Comparison of ENCODE assay signal across 18 cellular contexts in the genomic region with DNA sequence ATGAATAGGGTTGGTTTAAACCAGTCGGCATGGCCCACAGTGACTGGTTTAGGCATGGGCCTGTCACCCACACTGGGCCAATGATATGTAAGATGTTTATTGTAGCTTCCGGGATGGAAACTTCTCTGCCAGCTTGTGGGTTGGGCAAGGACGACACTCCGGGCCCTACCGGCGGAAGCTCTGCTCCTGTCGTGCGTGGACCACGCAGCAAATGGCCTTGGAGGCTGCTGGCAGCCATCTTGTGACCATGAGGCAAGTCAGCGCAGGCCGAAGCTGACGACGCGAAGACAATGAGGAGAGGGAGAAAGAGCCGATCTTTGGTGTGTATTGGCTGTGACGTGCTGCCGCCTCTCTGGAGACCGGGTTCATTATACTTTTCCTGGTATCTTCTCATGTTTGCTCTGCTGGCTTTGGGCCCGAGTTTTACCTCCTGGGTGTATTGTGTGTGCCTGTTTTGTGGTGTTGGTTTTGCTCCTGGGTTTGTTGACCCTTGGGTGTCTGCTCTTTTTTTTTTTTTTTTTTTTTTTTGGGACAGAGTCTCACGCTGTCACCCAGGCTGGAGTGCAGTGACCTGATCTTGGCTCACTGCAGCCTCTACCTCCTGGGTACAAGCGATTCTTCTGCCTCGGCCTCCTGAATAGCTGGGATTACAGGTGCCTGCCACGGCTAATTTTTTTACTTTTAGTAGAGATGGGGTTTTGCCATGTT. TPM values are rescaled to one million over a fixed set of nuclear protein-coding genes. Genes with fewer than 3 reads are reported as not detected.
DNase-seq lines count a peak whose midpoint lies in the region; ATAC-seq and TF ChIP-seq lines count a peak whose summit lies in the region.
"Had no signal": no experiment of that assay in that cellular context is flagged by ENCODE, and none has a peak within 500 bp of the region (broad histone marks: within the 10 kb centered on the region; RNA-seq: fewer than 3 reads in every experiment).

No MANE protein-coding gene starts in this region.

- DNase-seq in NCI-H1092 treated with DMSO at 0.1 percent for 48 hours (lab: John Stamatoyannopoulos, UW) (peak; percentile 66), NCI-H748 (lab: John Stamatoyannopoulos, UW; ENCODE audit: unreplicated experiment) (peak; percentile 82), stomach (peak; percentile 88)
- DNase-seq: activated CD4-positive, alpha-beta memory T cell treated with anti-CD3 and anti-CD28 coated beads, Interleukin-2, amount 10 ng/mL, durations not matched to agents 7 days and 5 days; activated effector memory CD4-positive, alpha-beta T cell treated with Interleukin-2 at 50 U/mL for 16 hours; anterior cingulate cortex; DMS79 treated with DMSO at 0.1 percent for 48 hours; gastrocnemius medialis; left ventricle myocardium superior; MV-4-11; naive thymus-derived CD8-positive, alpha-beta T cell; NCI-H510A had no signal

- H3K27ac ChIP-seq in esophagus (ENCODE audit: low read depth in 2 of 2, low read length in 1 of 2) (peak overlapping the region; percentile 49 to 62), stomach (peak overlapping the region; percentile 28 to 77 (median 64))
- H3K27ac ChIP-seq: BLaER1 treated with 17β-estradiol and CSF1 and Interleukin-3, amounts not matched to agents 10 nM and 100 nM; gastrocnemius medialis; suprapubic skin had no signal

- H3K4me1 ChIP-seq in esophagus (ENCODE audit: control insufficient read depth in 2 of 2, insufficient read depth in 2 of 2, low read length in 1 of 2) (peaks cover 0 to 9% of the 10 kb centered on the region in 2 donors), stomach (peaks cover 16 to 46% (median 24%) of the 10 kb centered on the region in 4 donors)

- no peak for TF ChIP-seq POLR2A in stomach (IDR thresholded peaks at IDR 0.05)

- H3K9me3 ChIP-seq in esophagus (ENCODE audit: control insufficient read depth in 2 of 2, insufficient read depth in 1 of 2, low read depth in 1 of 2, low read length in 1 of 2): no peaks in the 10 kb centered on the region
- no peaks in the 10 kb centered on the region for H3K9me3 ChIP-seq in stomach
- H3K9me3 ChIP-seq: BLaER1 treated with 17β-estradiol and CSF1 and Interleukin-3, amounts not matched to agents 10 nM and 100 nM; gastrocnemius medialis; suprapubic skin had no signal

- H3K36me3 ChIP-seq in esophagus (ENCODE audit: control insufficient read depth in 2 of 2, insufficient read depth in 2 of 2, low read length in 1 of 2): no peaks in the 10 kb centered on the region
- no peaks in the 10 kb centered on the region for H3K36me3 ChIP-seq in stomach
- H3K36me3 ChIP-seq: BLaER1 treated with 17β-estradiol and CSF1 and Interleukin-3, amounts not matched to agents 10 nM and 100 nM; gastrocnemius medialis; suprapubic skin had no signal

- H3K27me3 ChIP-seq in esophagus (ENCODE audit: control insufficient read depth in 1 of 2, insufficient read depth in 2 of 2, low read length in 2 of 2): no peaks in the 10 kb centered on the region
- H3K27me3 ChIP-seq in stomach: peaks cover 0 to 56% (median 0%) of the 10 kb centered on the region in 3 donors

- ATAC-seq in GM19452 (IDR thresholded peaks at IDR 0.05; ENCODE audit: unreplicated experiment): no peak
- no peak for ATAC-seq in GM18909 (IDR thresholded peaks at IDR 0.05; ENCODE audit: poor library complexity, unreplicated experiment)
- no peak for ATAC-seq in GM21515 (IDR thresholded peaks at IDR 0.05; ENCODE audit: unreplicated experiment)
- ATAC-seq: gastrocnemius medialis; left ventricle myocardium superior; naive thymus-derived CD8-positive, alpha-beta T cell had no signal

- TF ChIP-seq CTCF in stomach (IDR thresholded peaks at IDR 0.05): no peak

- H3K4me3 ChIP-seq in esophagus (ENCODE audit: low read depth in 1 of 2, low read length in 2 of 2) (no peak overlapping the region), stomach (no peak overlapping the region)
- H3K4me3 ChIP-seq: BLaER1 treated with 17β-estradiol and CSF1 and Interleukin-3, amounts not matched to agents 10 nM and 100 nM; gastrocnemius medialis; suprapubic skin had no signal

- WGBS in esophagus, 2 donors: 53 to 60% methylated on average over 23 of the region's 23 CpGs
- WGBS in stomach, 5 donors: 36 to 68% (median 46%) methylated on average over 23 of the region's 23 CpGs

- intact Hi-C loops in stomach (cut with DNase I; ENCODE audit: low total_unique reads): no loop called here

- no peak for TF ChIP-seq EP300 in stomach (IDR thresholded peaks at IDR 0.05)

RNA-seq across cellular contexts. Expression of a gene that starts 15.4 kb away (rescaled TPM):
- 10 to 100 TPM; 40.5 to 42.4 TPM for polyA plus RNA-seq in esophagus
- 10 to 100 TPM in 3 of 5 donors, 1 to 10 TPM in 2; 3.5 to 55.6 (median 17.6) TPM for total RNA-seq in stomach
- 10 to 100 TPM; 33.2 to 40.7 (median 34.1) TPM for polyA plus RNA-seq in stomach

RNA-seq across cellular contexts. Expression of a gene that starts 24.3 kb away (rescaled TPM):
- polyA plus RNA-seq in esophagus (100 to 1,000 TPM; 136 to 173 TPM), stomach (100 to 1,000 TPM in 2 of 3 donors, 10 to 100 TPM in 1; 90.6 to 178 (median 158) TPM)
- 100 to 1,000 TPM in 1 of 5 donors, 10 to 100 TPM in 3, 1 to 10 TPM in 1; 3.5 to 146 (median 47.8) TPM for total RNA-seq in stomach

RNA-seq across cellular contexts. Expression of a gene that starts 43.7 kb away (rescaled TPM):
- polyA plus RNA-seq in esophagus: 100 to 1,000 TPM in 1 of 2 donors, 10 to 100 TPM in 1; 83.6 to 131 TPM
- total RNA-seq in stomach: 100 to 1,000 TPM in 4 of 5 donors, 10 to 100 TPM in 1; 52.0 to 275 (median 142) TPM
- polyA plus RNA-seq in stomach: 100 to 1,000 TPM in 2 of 3 donors, 10 to 100 TPM in 1; 86.1 to 138 (median 105) TPM

RNA-seq across cellular contexts. Expression of a gene that starts 43.9 kb away (rescaled TPM):
- polyA plus RNA-seq in esophagus: 10 to 100 TPM; 36.2 to 53.9 TPM
- 100 to 1,000 TPM in 1 of 5 donors, 10 to 100 TPM in 3, 1 to 10 TPM in 1; 8.1 to 109 (median 25.7) TPM for total RNA-seq in stomach
- 10 to 100 TPM; 43.5 to 67.1 (median 55.6) TPM for polyA plus RNA-seq in stomach
